Comparison of ENCODE assay signal across 27 cellular contexts in the genomic region with DNA sequence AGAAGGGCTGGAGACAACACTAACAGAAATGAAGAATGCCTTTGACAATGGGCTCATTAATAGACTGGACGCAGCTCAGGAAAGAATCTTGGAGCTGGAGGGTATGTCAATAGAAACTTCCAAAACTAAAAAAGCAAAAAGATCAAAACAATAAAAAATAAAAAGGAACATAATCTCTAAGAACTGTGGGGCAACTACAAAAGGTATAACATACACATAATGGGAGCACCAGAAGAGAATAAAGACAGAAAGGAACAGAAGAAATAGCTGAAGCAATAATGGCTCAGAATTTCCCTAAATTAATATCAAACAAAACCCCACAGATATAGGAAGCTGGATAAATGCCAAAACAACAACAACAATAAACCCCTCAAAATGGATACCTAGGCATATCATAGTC.
"Had no signal": no experiment of that assay in that cellular context is flagged by ENCODE, and none has a peak within 500 bp of the region (broad histone marks: within the 10 kb centered on the region; RNA-seq: fewer than 3 reads in every experiment).

No MANE protein-coding gene starts in this region.

- H3K36me3 Mint-ChIP-seq: stimulated activated effector memory CD8-positive, alpha-beta T cell treated with anti-CD3 and anti-CD28 coated beads, Interleukin-12 subunit alpha, Interleukin-12 subunit beta, amount 100 ng/mL, for 72 hours; type B pancreatic cell had no signal

- H3K27ac Mint-ChIP-seq: stimulated activated effector memory CD8-positive, alpha-beta T cell treated with anti-CD3 and anti-CD28 coated beads, Interleukin-12 subunit alpha, Interleukin-12 subunit beta, amount 100 ng/mL, for 72 hours; stimulated activated memory B cell treated with anti-CD40 and anti-IgM and Interleukin-4, amounts not matched to agents 10 μg/mL and 1 μg/mL and 100 μg/mL, for 72 hours; stimulated activated naive B cell treated with anti-CD40 and anti-IgM and Interleukin-4, amounts not matched to agents 10 μg/mL and 1 μg/mL and 100 μg/mL, for 72 hours; stimulated activated naive CD8-positive, alpha-beta T cell treated with anti-CD3 and anti-CD28 coated beads, Interleukin-15, amount 100 ng/mL, for 72 hours; stimulated activated naive CD8-positive, alpha-beta T cell treated with anti-CD3 and anti-CD28 coated beads, Interleukin-15, Interleukin-2, amounts not matched to agents 100 ng/mL and 50 ng/mL, for 24 hours; type B pancreatic cell had no signal

- H3K36me3 ChIP-seq: stomach, suprapubic skin, thoracic aorta, thyroid gland, tibial artery, tibial nerve, transverse colon, upper lobe of left lung, upper lobe of right lung, uterus had no signal

- H3K27ac ChIP-seq: stomach, suprapubic skin, testis, thoracic aorta, thyroid gland, tibial artery, tibial nerve, transverse colon, upper lobe of left lung, upper lobe of right lung had no signal

- H3K4me1 ChIP-seq: stomach, suprapubic skin, testis, thyroid gland, tibial artery, tibial nerve, transverse colon, upper lobe of left lung, upper lobe of right lung, uterus had no signal

- H3K27me3 ChIP-seq: stomach, suprapubic skin, testis, thyroid gland, tibial artery, tibial nerve, transverse colon, upper lobe of left lung, upper lobe of right lung, uterus had no signal

- ATAC-seq: stimulated activated effector memory CD8-positive, alpha-beta T cell treated with anti-CD3 and anti-CD28 coated beads, Interleukin-12 subunit alpha, Interleukin-12 subunit beta, amount 100 ng/mL, for 72 hours; stimulated activated memory B cell treated with anti-CD40 and anti-IgM and Interleukin-4, amounts not matched to agents 10 μg/mL and 1 μg/mL and 100 μg/mL, for 72 hours; stimulated activated naive B cell treated with anti-CD40 and anti-IgM and Interleukin-4, amounts not matched to agents 10 μg/mL and 1 μg/mL and 100 μg/mL, for 72 hours; stimulated activated naive CD8-positive, alpha-beta T cell treated with anti-CD3 and anti-CD28 coated beads, Interleukin-15, amount 100 ng/mL, for 72 hours; stimulated activated naive CD8-positive, alpha-beta T cell treated with anti-CD3 and anti-CD28 coated beads, Interleukin-15, Interleukin-2, amounts not matched to agents 100 U/mL and 50 U/mL, for 24 hours; upper lobe of right lung had no signal

- H3K4me3 ChIP-seq: stomach, suprapubic skin, testis, thoracic aorta, thyroid gland, tibial artery, tibial nerve, transverse colon, upper lobe of left lung, upper lobe of right lung, uterus had no signal

- H3K9me3 Mint-ChIP-seq: type B pancreatic cell had no signal

- DNase-seq: stimulated activated CD4-positive, alpha-beta T cell treated with anti-CD3 and anti-CD28 coated beads, Interleukin-2, amount 100 ng/mL, for 48 hours; stimulated activated CD4-positive, alpha-beta T cell treated with anti-CD3 and anti-CD28 coated beads, Interleukin-4, amount 100 ng/mL, for 1 hour; stimulated activated CD4-positive, alpha-beta T cell treated with anti-CD3 and anti-CD28 coated beads, Interleukin-4, amount 100 ng/mL, for 24 hours; stimulated activated CD4-positive, alpha-beta T cell treated with anti-CD3 and anti-CD28 coated beads, Interleukin-4, amount 100 ng/mL, for 4 hours; stimulated activated CD8-positive, alpha-beta memory T cell treated with anti-CD3 and anti-CD28 coated beads, Interleukin-4, amount 100 ng/mL, for 48 hours; stimulated activated naive B cell treated with anti-CD40 and anti-IgM and Interleukin-4, amounts not matched to agents 10 μg/mL and 1 μg/mL and 100 μg/mL, for 72 hours; stimulated activated naive CD4-positive, alpha-beta T cell; stimulated activated naive CD4-positive, alpha-beta T cell treated with Interleukin-2 at 50 U/mL for 16 hours; stimulated activated naive CD8-positive, alpha-beta T cell treated with anti-CD3 and anti-CD28 coated beads, Interleukin-15, amount 100 ng/mL, for 72 hours; stimulated activated naive CD8-positive, alpha-beta T cell treated with anti-CD3 and anti-CD28 coated beads, Interleukin-15, Interleukin-2, amounts not matched to agents 100 U/mL and 50 U/mL, for 24 hours; stomach; substantia nigra; testis; thyroid gland; tibial artery; transverse colon; trophoblast cell; upper lobe of left lung; upper lobe of right lung; uterus had no signal

- H3K9me3 ChIP-seq: stomach, suprapubic skin, testis, thyroid gland, tibial artery, tibial nerve, upper lobe of left lung, upper lobe of right lung, uterus had no signal
